Comparison of ENCODE assay signal across 18 cellular contexts in the genomic region with DNA sequence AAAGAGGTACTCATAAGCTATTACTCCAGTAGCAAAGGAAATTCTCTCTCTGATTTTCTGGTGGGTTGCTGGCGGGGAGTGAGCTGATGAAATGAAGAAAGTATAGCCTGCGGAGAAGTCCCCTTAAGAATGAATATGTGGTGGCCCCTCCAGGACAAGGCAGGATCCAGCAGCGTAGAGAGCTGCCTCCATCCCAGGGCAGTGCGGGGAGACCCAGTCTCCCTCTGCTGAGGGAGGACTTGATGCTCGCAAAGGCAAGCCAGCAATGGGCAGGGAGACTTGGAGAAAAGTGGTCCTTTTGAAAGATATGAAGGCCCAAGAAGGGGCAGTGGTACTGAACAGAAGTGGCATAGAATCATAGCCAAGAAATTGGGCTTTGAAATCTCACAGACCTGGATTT.
DNase-seq lines count a peak whose midpoint lies in the region; ATAC-seq and TF ChIP-seq lines count a peak whose summit lies in the region.
"Had no signal": no experiment of that assay in that cellular context is flagged by ENCODE, and none has a peak within 500 bp of the region (broad histone marks: within the 10 kb centered on the region; RNA-seq: fewer than 3 reads in every experiment).

No MANE protein-coding gene starts in this region.

- H3K36me3 Mint-ChIP-seq in naive thymus-derived CD8-positive, alpha-beta T cell = no peaks in the 10 kb centered on the region
- H3K36me3 Mint-ChIP-seq: activated naive CD8-positive, alpha-beta T cell treated with anti-CD3 and anti-CD28 coated beads for 36 hours; IgD-negative memory B cell had no signal

- no peak for TF ChIP-seq EP300 in suprapubic skin (IDR thresholded peaks at IDR 0.05)

- no peak overlapping the region for H3K4me3 Mint-ChIP-seq in naive thymus-derived CD8-positive, alpha-beta T cell
- H3K4me3 Mint-ChIP-seq: activated CD4-positive, alpha-beta memory T cell treated with anti-CD3 and anti-CD28 coated beads, Interleukin-2, amount 10 ng/mL, durations not matched to agents 7 days and 5 days; activated naive CD8-positive, alpha-beta T cell treated with anti-CD3 and anti-CD28 coated beads for 36 hours; activated T-cell treated with anti-CD3 and anti-CD28 coated beads, Interleukin-2, amount 50 U/mL, for 72 hours; effector memory CD8-positive, alpha-beta T cell; IgD-negative memory B cell had no signal

- no peak for TF ChIP-seq RAD21 in HCT116 (IDR thresholded peaks at IDR 0.05; ENCODE audit: low read depth)

- H3K27me3 ChIP-seq in HCT116 (ENCODE audit: insufficient read depth, low read length) = no peaks in the 10 kb centered on the region
- H3K27me3 ChIP-seq in adipocyte (replicated peaks; ENCODE audit: control insufficient read depth, insufficient read depth, low read length) = no peaks in the 10 kb centered on the region
- H3K27me3 ChIP-seq in iPS-20b (ENCODE audit: insufficient read depth, low read length) = no peaks in the 10 kb centered on the region
- no peaks in the 10 kb centered on the region for H3K27me3 ChIP-seq in suprapubic skin
- H3K27me3 ChIP-seq: cardiac muscle cell, Peyer's patch had no signal

- 95% methylated on average over 5 of the region's 5 CpGs for WGBS in suprapubic skin

- TF ChIP-seq CTCF in HCT116 (IDR thresholded peaks at IDR 0.05 in 2 of 3, conservative IDR thresholded peaks at IDR 0.05 in 1 of 3; ENCODE audit: borderline replicate concordance in 1 of 3, insufficient read depth in 1 of 3, low read depth in 2 of 3, low read length in 2 of 3) (no peak), suprapubic skin (IDR thresholded peaks at IDR 0.05) (no peak)

- H3K9me2 ChIP-seq in HCT116 (ENCODE audit: insufficient read depth) = no peaks in the 10 kb centered on the region

- BruUV-seq in HCT116 (replicated peaks; lab: Mats Ljungman, UMichigan) = no TSS peak

- CTCF ChIA-PET in HCT116 (lab: Charles Lee) = interaction anchor here (1.0 kb wide), 1 partner anchor 88 kb away, joined by 3 read pairs; no protein-coding TSS in a partner anchor

- H3K9me3 ChIP-seq in HCT116 (ENCODE audit: control insufficient read depth in 1 of 2, insufficient read depth in 1 of 2, low read depth in 1 of 2, low read length in 2 of 2) (no peaks in the 10 kb centered on the region), adipocyte (ENCODE audit: control insufficient read depth, low read length) (no peaks in the 10 kb centered on the region), iPS-20b (ENCODE audit: insufficient read depth, low read depth, low read length) (no peaks in the 10 kb centered on the region), suprapubic skin (no peaks in the 10 kb centered on the region)
- H3K9me3 ChIP-seq: Peyer's patch had no signal

- TF ChIP-seq POLR2A in HCT116 (IDR thresholded peaks at IDR 0.05; ENCODE audit: borderline replicate concordance, extremely low read depth, insufficient read depth, insufficient read length) (no peak), suprapubic skin (IDR thresholded peaks at IDR 0.05) (no peak)

- ATAC-seq in HCT116 (peak; percentile 56), HG02852 (IDR thresholded peaks at IDR 0.05; ENCODE audit: unreplicated experiment) (no peak), GM21423 (IDR thresholded peaks at IDR 0.05; ENCODE audit: unreplicated experiment) (no peak), HG03097 (IDR thresholded peaks at IDR 0.05; ENCODE audit: low FRiP score, unreplicated experiment) (no peak)
- no peak for ATAC-seq in naive thymus-derived CD8-positive, alpha-beta T cell
- ATAC-seq: effector memory CD8-positive, alpha-beta T cell had no signal

- peaks cover 0 to 8% (median 5%) of the 10 kb centered on the region in 5 donors for H3K27me3 Mint-ChIP-seq in naive thymus-derived CD8-positive, alpha-beta T cell
- H3K27me3 Mint-ChIP-seq: IgD-negative memory B cell had no signal

- H3K9ac ChIP-seq in HCT116 (ENCODE audit: low read length) (peak overlapping the region; percentile 11), adipocyte (ENCODE audit: low read length) (peak overlapping the region; percentile 51), iPS-20b (ENCODE audit: low read depth, low read length) (peak overlapping the region; percentile 47; the same call in 1 of the 2 replicates)

- peaks cover 17 to 51% of the 10 kb centered on the region in 2 experiments for H3K4me1 ChIP-seq in HCT116 (ENCODE audit: control insufficient read depth in 1 of 2, insufficient read depth in 2 of 2, low read length in 2 of 2)
- H3K4me1 ChIP-seq in adipocyte (ENCODE audit: control insufficient read depth, insufficient read depth, low read length) = peaks cover 28% of the 10 kb centered on the region
- peaks cover 10% of the 10 kb centered on the region; the same call in 1 of the 2 replicates for H3K4me1 ChIP-seq in iPS-20b (ENCODE audit: insufficient read depth, low read length)
- peaks cover 20% of the 10 kb centered on the region for H3K4me1 ChIP-seq in suprapubic skin
- H3K4me1 ChIP-seq: Peyer's patch had no signal

- POLR2A ChIA-PET in HCT116 (lab: Charles Lee) = interaction anchor here (1.1 kb wide), 1 partner anchor 15 kb away, joined by 3 read pairs; no protein-coding TSS in a partner anchor
- POLR2A ChIA-PET in naive thymus-derived CD8-positive, alpha-beta T cell (lab: Charles Lee) = no interaction called here

- peak overlapping the region; percentile 57 for H3K4me2 ChIP-seq in HCT116 (ENCODE audit: low read length)

- H3K27ac ChIP-seq in HCT116 (ENCODE audit: low read depth, low read length) = peak overlapping the region; percentile 31; the same call in 1 of the 2 replicates
- H3K27ac ChIP-seq in iPS-20b (ENCODE audit: low read length) = no peak overlapping the region
- H3K27ac ChIP-seq in suprapubic skin = peak overlapping the region; percentile 32
- H3K27ac ChIP-seq: cardiac muscle cell had no signal

- H3K27ac Mint-ChIP-seq in naive thymus-derived CD8-positive, alpha-beta T cell = no peak overlapping the region
- H3K27ac Mint-ChIP-seq: activated CD4-positive, alpha-beta memory T cell treated with anti-CD3 and anti-CD28 coated beads, Interleukin-2, amount 10 ng/mL, durations not matched to agents 7 days and 5 days; activated naive CD8-positive, alpha-beta T cell treated with anti-CD3 and anti-CD28 coated beads for 36 hours; activated T-cell treated with anti-CD3 and anti-CD28 coated beads, Interleukin-2, amount 50 U/mL, for 72 hours; effector memory CD8-positive, alpha-beta T cell; IgD-negative memory B cell had no signal

- H3K36me3 ChIP-seq in HCT116 (ENCODE audit: control insufficient read depth in 1 of 2, insufficient read depth in 2 of 2, low read length in 2 of 2) (no peaks in the 10 kb centered on the region), adipocyte (ENCODE audit: control insufficient read depth, insufficient read depth, low read length, severe bottlenecking) (no peaks in the 10 kb centered on the region), iPS-20b (ENCODE audit: insufficient read depth, low read depth, low read length) (no peaks in the 10 kb centered on the region), suprapubic skin (no peaks in the 10 kb centered on the region)
- H3K36me3 ChIP-seq: cardiac muscle cell, Peyer's patch had no signal

- RAD21 ChIA-PET in HCT116 (lab: Charles Lee; ENCODE audit: low non-redundant PET in 1 of 2, low total read pairs in 2 of 2, uncharacterized antibody in 2 of 2, unreplicated experiment in 2 of 2) = interaction anchor here in 1 of 2 experiments (0.6 kb wide), 1 partner anchor 183 kb away, joined by 3 read pairs; no protein-coding TSS in a partner anchor

- no peak overlapping the region for H2AFZ ChIP-seq in HCT116 (ENCODE audit: low read depth, low read length, poor library complexity, severe bottlenecking)

- peak overlapping the region in 1 of 2 experiments; percentile 15; a peak in 1 of 4 replicates for H3K4me3 ChIP-seq in HCT116 (replicated peaks in 1 of 2; ENCODE audit: low read depth in 1 of 2, low read length in 2 of 2)
- no peak overlapping the region for H3K4me3 ChIP-seq in adipocyte (ENCODE audit: low read length)
- no peak overlapping the region for H3K4me3 ChIP-seq in iPS-20b (ENCODE audit: low read length)
- H3K4me3 ChIP-seq in suprapubic skin = no peak overlapping the region
- H3K4me3 ChIP-seq: cardiac muscle cell, GM12878, Peyer's patch had no signal

- no peaks in the 10 kb centered on the region for H3K79me2 ChIP-seq in HCT116 (ENCODE audit: insufficient read depth, low read length)

- intact Hi-C loops in HCT116 (cut with micrococcal nuclease) = loop anchor here (5.0 kb wide), 1 partner anchor 107 kb away; no protein-coding TSS in a partner anchor

- peaks cover 0 to 8% (median 0%) of the 10 kb centered on the region in 4 donors for H3K4me1 Mint-ChIP-seq in naive thymus-derived CD8-positive, alpha-beta T cell
- H3K4me1 Mint-ChIP-seq: activated CD4-positive, alpha-beta memory T cell treated with anti-CD3 and anti-CD28 coated beads, Interleukin-2, amount 10 ng/mL, durations not matched to agents 7 days and 5 days; activated naive CD8-positive, alpha-beta T cell treated with anti-CD3 and anti-CD28 coated beads for 36 hours had no signal

- no peaks in the 10 kb centered on the region for H3K9me3 Mint-ChIP-seq in naive thymus-derived CD8-positive, alpha-beta T cell
- H3K9me3 Mint-ChIP-seq: activated CD4-positive, alpha-beta memory T cell treated with anti-CD3 and anti-CD28 coated beads, Interleukin-2, amount 10 ng/mL, durations not matched to agents 7 days and 5 days; activated naive CD8-positive, alpha-beta T cell treated with anti-CD3 and anti-CD28 coated beads for 36 hours; activated T-cell treated with anti-CD3 and anti-CD28 coated beads, Interleukin-2, amount 50 U/mL, for 72 hours; effector memory CD8-positive, alpha-beta T cell had no signal

- DNase-seq in HCT116 (ENCODE audit: low read depth, low spot score) (no peak), adipocyte (ENCODE audit: low read depth) (no peak), suprapubic skin (ENCODE audit: low spot score in 2 of 2) (no peak)
- DNase-seq in naive thymus-derived CD8-positive, alpha-beta T cell = no peak
- DNase-seq: activated CD4-positive, alpha-beta memory T cell treated with anti-CD3 and anti-CD28 coated beads, Interleukin-2, amount 10 ng/mL, durations not matched to agents 7 days and 5 days; activated naive CD8-positive, alpha-beta T cell treated with anti-CD3 and anti-CD28 coated beads for 36 hours; effector memory CD8-positive, alpha-beta T cell; NCI-H2107; NCI-H748 treated with DMSO at 0.1 percent for 48 hours had no signal

- H4K20me1 ChIP-seq in HCT116 (ENCODE audit: insufficient read depth) = no peaks in the 10 kb centered on the region

TF ChIP-seq in HCT116, 20 proteins besides CTCF, POLR2A, EP300 and RAD21:
- TF ChIP-seq FOSL1 (IDR thresholded peaks at IDR 0.05; ENCODE audit: low read depth) = no peak
- TF ChIP-seq EZH2 (IDR thresholded peaks at IDR 0.05) = no peak
